19 cellular contexts compared by ENCODE assay signal in genomic region chr9:87428659-87429058, GRCh38.
DNase-seq lines count a peak whose midpoint lies in the region; ATAC-seq and TF ChIP-seq lines count a peak whose summit lies in the region.
"Had no signal": no experiment of that assay in that cellular context is flagged by ENCODE, and none has a peak within 500 bp of the region (broad histone marks: within the 10 kb centered on the region; RNA-seq: fewer than 3 reads in every experiment).

No MANE protein-coding gene starts in this region.

- peak overlapping the region; percentile 1 for H3K4me3 Mint-ChIP-seq in progenitor cell of endocrine pancreas (ENCODE audit: low read depth)
- no peak overlapping the region for H3K4me3 Mint-ChIP-seq in nephron progenitor cell
- H3K4me3 Mint-ChIP-seq: CD8-positive, alpha-beta memory T cell; H9; IgD-negative memory B cell had no signal

- H3K9me3 Mint-ChIP-seq in progenitor cell of endocrine pancreas (ENCODE audit: low read depth), result peaks cover 11% of the 10 kb centered on the region
- H3K9me3 Mint-ChIP-seq in nephron progenitor cell, result peaks cover 23% of the 10 kb centered on the region

- no peak for TF ChIP-seq CTCF in epithelial cell of esophagus (IDR thresholded peaks at IDR 0.05; ENCODE audit: insufficient read depth, low read depth, low read length, missing control alignments)
- no peak for TF ChIP-seq CTCF in progenitor cell of endocrine pancreas (IDR thresholded peaks at IDR 0.05; ENCODE audit: unreplicated experiment)
- no peak for TF ChIP-seq CTCF in nephron progenitor cell (IDR thresholded peaks at IDR 0.05)
- no peak for TF ChIP-seq CTCF in foreskin fibroblast (IDR thresholded peaks at IDR 0.05; ENCODE audit: low read depth, low read length)

- peak overlapping the region; percentile 60 for H3K27ac Mint-ChIP-seq in progenitor cell of endocrine pancreas
- no peak overlapping the region for H3K27ac Mint-ChIP-seq in nephron progenitor cell
- H3K27ac Mint-ChIP-seq: CD8-positive, alpha-beta memory T cell; H9; IgD-negative memory B cell had no signal

- ATAC-seq in GM21423 (IDR thresholded peaks at IDR 0.05; ENCODE audit: unreplicated experiment), result no peak
- ATAC-seq: SK-N-SH treated with all-trans-retinoic acid at 6 μM for 48 hours had no signal

- H3K4me1 Mint-ChIP-seq in progenitor cell of endocrine pancreas (ENCODE audit: low read depth) (peaks cover 16% of the 10 kb centered on the region), nephron progenitor cell (peaks cover 28% of the 10 kb centered on the region)
- H3K4me1 Mint-ChIP-seq: CD8-positive, alpha-beta memory T cell; IgD-negative memory B cell had no signal

- H3K4me3 ChIP-seq in epithelial cell of esophagus (ENCODE audit: low read length), result no peak overlapping the region
- no peak overlapping the region for H3K4me3 ChIP-seq in foreskin fibroblast (ENCODE audit: low read depth in 1 of 2, low read length in 2 of 2)
- H3K4me3 ChIP-seq: BLaER1 had no signal

- H3K36me3 Mint-ChIP-seq in progenitor cell of endocrine pancreas (ENCODE audit: insufficient read depth) (peaks cover 1% of the 10 kb centered on the region), nephron progenitor cell (ENCODE audit: low read depth) (no peaks in the 10 kb centered on the region)
- H3K36me3 Mint-ChIP-seq: CD8-positive, alpha-beta memory T cell; IgD-negative memory B cell had no signal

- DNase-seq in NCI-H2029 (lab: John Stamatoyannopoulos, UW), result peak; percentile 15
- DNase-seq in NCI-H2029 treated with DMSO at 0.1 percent for 48 hours (lab: John Stamatoyannopoulos, UW), result no peak
- DNase-seq in NCI-H526 treated with DMSO at 0.1 percent for 48 hours (lab: John Stamatoyannopoulos, UW), result peak; percentile 26
- DNase-seq in epithelial cell of esophagus (ENCODE audit: low read depth), result peak; percentile 7
- DNase-seq in progenitor cell of endocrine pancreas (ENCODE audit: low spot score, unreplicated experiment), result no peak
- DNase-seq in nephron progenitor cell, result no peak
- no peak for DNase-seq in foreskin fibroblast
- DNase-seq: 8988T; CD8-positive, alpha-beta memory T cell; H9; NCI-H1930; NCI-H2171 treated with DMSO at 0.1 percent for 48 hours; NCI-H446 treated with DMSO at 0.1 percent for 48 hours; NCI-H82; Right ventricle myocardium superior had no signal

- H3K27me3 Mint-ChIP-seq in progenitor cell of endocrine pancreas, result no peaks in the 10 kb centered on the region
- H3K27me3 Mint-ChIP-seq in nephron progenitor cell (ENCODE audit: low read depth, poor library complexity), result peaks cover 4% of the 10 kb centered on the region
- H3K27me3 Mint-ChIP-seq: IgD-negative memory B cell had no signal

Comparison
In these comparisons a context has a peak if more than half of its experiments do, and no peak if none do; other contexts are left out.
1. DNase-seq: peak in NCI-H2029 (single experiment), NCI-H526 treated with DMSO at 0.1 percent for 48 hours (single experiment) and epithelial cell of esophagus (single experiment); none in NCI-H2029 treated with DMSO at 0.1 percent for 48 hours (single experiment), progenitor cell of endocrine pancreas (single experiment), nephron progenitor cell (single experiment) and foreskin fibroblast (0 of 2).